27 cellular contexts compared by ENCODE assay signal in genomic region chr1:209319057-209319432, GRCh38.
"Had no signal": no experiment of that assay in that cellular context is flagged by ENCODE, and none has a peak within 500 bp of the region (broad histone marks: within the 10 kb centered on the region; RNA-seq: fewer than 3 reads in every experiment).

No MANE protein-coding gene starts in this region.

- H3K4me3 Mint-ChIP-seq: activated naive CD4-positive, alpha-beta T cell treated with anti-CD3 and anti-CD28 coated beads for 36 hours; activated naive CD8-positive, alpha-beta T cell treated with anti-CD3 and anti-CD28 coated beads for 36 hours; activated T-helper 1 cell treated with anti-CD3 and anti-CD28 coated beads, Interleukin-12 subunit alpha, Interleukin-12 subunit beta, Interleukin-2, Interleukin-4 antibody, amounts not matched to agents 30 ng/mL and 10 ng/mL and 1 ng/mL, durations not matched to agents 14 hours and 24 hours and 36 hours; naive thymus-derived CD4-positive, alpha-beta T cell; neural crest cell had no signal

- H3K36me3 Mint-ChIP-seq: activated naive CD8-positive, alpha-beta T cell treated with anti-CD3 and anti-CD28 coated beads for 36 hours had no signal

- ATAC-seq: activated CD4-positive, CD25-positive, alpha-beta regulatory T cell treated with anti-CD3 and anti-CD28 coated beads, Interleukin-2, amount 50 U/mL, for 24 hours; naive thymus-derived CD4-positive, alpha-beta T cell; psoas muscle had no signal

- H3K36me3 ChIP-seq: adrenal gland, ascending aorta, brain microvascular endothelial cell, esophagus muscularis mucosa, left ventricle myocardium inferior, spleen, tibial nerve, WERI-Rb-1 had no signal

- H3K79me2 ChIP-seq: parathyroid adenoma had no signal

- H3K4me1 Mint-ChIP-seq: activated naive CD8-positive, alpha-beta T cell treated with anti-CD3 and anti-CD28 coated beads for 36 hours; neural crest cell had no signal

- H3K9ac ChIP-seq: parathyroid adenoma had no signal

- H3K27me3 ChIP-seq: adrenal gland, ascending aorta, brain microvascular endothelial cell, esophagus muscularis mucosa, spleen, tibial nerve had no signal

- H2AFZ ChIP-seq: parathyroid adenoma had no signal

- H3K9me3 ChIP-seq: adrenal gland, ascending aorta, esophagus muscularis mucosa, left ventricle myocardium inferior, psoas muscle, spleen had no signal

- DNase-seq: activated CD4-positive, alpha-beta T cell treated with anti-CD3 and anti-CD28 coated beads for 48 hours; activated CD4-positive, alpha-beta T cell treated with anti-CD3 and anti-CD28 coated beads, Interleukin-2, amount 50 U/mL, for 48 hours; activated CD8-positive, alpha-beta memory T cell treated with anti-CD3 and anti-CD28 coated beads, Interleukin-2, amount 50 U/mL, for 4 hours; activated effector memory CD4-positive, alpha-beta T cell treated with anti-CD3 and anti-CD28 coated beads, Interleukin-2, amount 50 U/mL, for 16 hours; activated naive CD4-positive, alpha-beta T cell treated with anti-CD3 and anti-CD28 coated beads for 36 hours; activated naive CD8-positive, alpha-beta T cell treated with anti-CD3 and anti-CD28 coated beads for 36 hours; activated T-cell treated with anti-CD3 and anti-CD28 coated beads, Interleukin-2, amount 50 U/mL, for 1 hour; adrenal gland; caudate nucleus; cortex of kidney; foreskin melanocyte; left ventricle myocardium inferior; naive thymus-derived CD4-positive, alpha-beta T cell; nucleus accumbens; psoas muscle; spleen; stimulated activated naive CD4-positive, alpha-beta T cell; WERI-Rb-1 had no signal

- H3K27ac ChIP-seq: adrenal gland, ascending aorta, brain microvascular endothelial cell, esophagus muscularis mucosa, left ventricle myocardium inferior, parathyroid adenoma, psoas muscle, spleen, tibial nerve, WERI-Rb-1 had no signal

- H3K4me1 ChIP-seq: adrenal gland, ascending aorta, esophagus muscularis mucosa, left ventricle myocardium inferior, parathyroid adenoma, psoas muscle, spleen, tibial nerve had no signal

- H3K9me3 Mint-ChIP-seq: activated naive CD4-positive, alpha-beta T cell treated with anti-CD3 and anti-CD28 coated beads for 36 hours; activated naive CD8-positive, alpha-beta T cell treated with anti-CD3 and anti-CD28 coated beads for 36 hours; activated T-helper 1 cell treated with anti-CD3 and anti-CD28 coated beads, Interleukin-12 subunit alpha, Interleukin-12 subunit beta, Interleukin-2, Interleukin-4 antibody, amounts not matched to agents 30 ng/mL and 10 ng/mL and 1 ng/mL, durations not matched to agents 14 hours and 24 hours and 36 hours had no signal

- H3K27ac Mint-ChIP-seq: activated naive CD4-positive, alpha-beta T cell treated with anti-CD3 and anti-CD28 coated beads for 36 hours; activated naive CD8-positive, alpha-beta T cell treated with anti-CD3 and anti-CD28 coated beads for 36 hours; activated T-helper 1 cell treated with anti-CD3 and anti-CD28 coated beads, Interleukin-12 subunit alpha, Interleukin-12 subunit beta, Interleukin-2, Interleukin-4 antibody, amounts not matched to agents 30 ng/mL and 10 ng/mL and 1 ng/mL, durations not matched to agents 14 hours and 24 hours and 36 hours; naive thymus-derived CD4-positive, alpha-beta T cell had no signal

- H3K4me3 ChIP-seq: adrenal gland, ascending aorta, esophagus muscularis mucosa, left ventricle myocardium inferior, lung, psoas muscle, spleen, tibial nerve had no signal
